In the genomic region with DNA sequence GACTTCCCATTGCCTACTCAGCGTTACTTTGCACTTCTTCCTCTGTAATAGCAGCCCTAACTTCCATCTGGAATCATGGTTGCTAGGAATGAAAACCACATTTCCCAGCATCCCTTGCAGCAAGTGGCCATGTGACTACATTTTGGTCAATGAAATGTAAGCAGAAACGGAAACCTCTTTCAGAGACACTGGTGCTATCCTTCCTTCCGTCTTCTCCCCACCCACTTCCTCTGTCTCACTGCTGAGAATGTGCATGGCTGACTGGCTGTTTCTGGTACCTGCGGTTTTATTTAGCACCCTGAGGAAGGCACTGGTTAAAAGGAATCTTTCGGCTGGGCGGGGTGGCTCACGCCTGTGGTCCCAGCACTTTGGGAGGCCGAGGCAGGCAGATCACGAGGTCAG, we compare ENCODE assay signal across 9 cellular contexts.
A peak's percentile ranks its signal among the peaks of the same experiment; 100 is the strongest.
DNase-seq lines count a peak whose midpoint lies in the region; ATAC-seq, FAIRE-seq and TF ChIP-seq lines count a peak whose summit lies in the region.
"Had no signal": no experiment of that assay in that cellular context is flagged by ENCODE, and none has a peak within 500 bp of the region (broad histone marks: within the 10 kb centered on the region; RNA-seq: fewer than 3 reads in every experiment).

No MANE protein-coding gene starts in this region.

- H3K9me3 ChIP-seq in HEK293 (ENCODE audit: control insufficient read depth, insufficient read depth, low read depth, low read length) (no peaks in the 10 kb centered on the region), liver (ENCODE audit: control insufficient read depth in 4 of 4, low read length in 3 of 4) (no peaks in the 10 kb centered on the region)
- H3K9me3 ChIP-seq: heart left ventricle had no signal

- H3K27ac ChIP-seq in HEK293 (ENCODE audit: extremely low read depth, low read depth, low read length) (no peak overlapping the region), liver (ENCODE audit: low read depth in 1 of 2, low read length in 2 of 2) (no peak overlapping the region), coronary artery (no peak overlapping the region)

- POLR2A ChIA-PET in HEK293 (lab: Yijun Ruan, JAX): interaction anchor here (0.7 kb wide), 1 partner anchor 501 kb away, joined by 3 read pairs; no protein-coding TSS in a partner anchor

- CTCF ChIA-PET in HEK293 (lab: Yijun Ruan, JAX): interaction anchor here (0.9 kb wide), 1 partner anchor 131 kb away, joined by 3 read pairs; no protein-coding TSS in a partner anchor

- H3K9ac ChIP-seq in liver (ENCODE audit: low read depth in 1 of 2, low read length in 2 of 2): no peak overlapping the region

- H3K36me3 ChIP-seq in HEK293 (ENCODE audit: control insufficient read depth in 2 of 2, insufficient read depth in 1 of 2, low read length in 2 of 2) (no peaks in the 10 kb centered on the region), liver (ENCODE audit: control insufficient read depth in 4 of 4, insufficient read depth in 3 of 4, low read depth in 1 of 4, low read length in 3 of 4) (no peaks in the 10 kb centered on the region)
- H3K36me3 ChIP-seq: heart left ventricle had no signal

- peaks cover 23% of the 10 kb centered on the region for H3K36me3 Mint-ChIP-seq in activated T-cell treated with anti-CD3 and anti-CD28 coated beads, Interleukin-2, amount 50 U/mL, for 4 hours (ENCODE audit: insufficient read depth)

- H3K27me3 Mint-ChIP-seq in activated T-cell treated with anti-CD3 and anti-CD28 coated beads, Interleukin-2, amount 50 U/mL, for 4 hours (ENCODE audit: low read depth): no peaks in the 10 kb centered on the region

- ATAC-seq in activated T-cell treated with anti-CD3 and anti-CD28 coated beads, Interleukin-2, amount 50 U/mL, for 4 hours: peak; percentile 74 to 76

- FAIRE-seq in RCC 7860 (lab: Jason Lieb, UNC): no peak

- peaks cover 68% of the 10 kb centered on the region for H3K4me1 Mint-ChIP-seq in activated T-cell treated with anti-CD3 and anti-CD28 coated beads, Interleukin-2, amount 50 U/mL, for 4 hours (ENCODE audit: low read depth)

- H3K4me3 Mint-ChIP-seq in activated T-cell treated with anti-CD3 and anti-CD28 coated beads, Interleukin-2, amount 50 U/mL, for 4 hours: peak overlapping the region; percentile 71

- H3K27me3 ChIP-seq in liver (ENCODE audit: control insufficient read depth in 4 of 4, insufficient read depth in 4 of 4, low read length in 3 of 4): no peaks in the 10 kb centered on the region

- peaks cover 3% of the 10 kb centered on the region for H3K9me3 Mint-ChIP-seq in activated T-cell treated with anti-CD3 and anti-CD28 coated beads, Interleukin-2, amount 50 U/mL, for 4 hours

- TF ChIP-seq RAD21 in liver (IDR thresholded peaks at IDR 0.05): no peak

- DNase-seq in EL (peak; percentile 58), RCC 7860 (ENCODE audit: low spot score) (peak; percentile 57), NCI-H146 (lab: John Stamatoyannopoulos, UW) (no peak), retina (no peak), coronary artery (ENCODE audit: low spot score) (no peak)
- DNase-seq in activated T-cell treated with anti-CD3 and anti-CD28 coated beads, Interleukin-2, amount 50 U/mL, for 4 hours: peak; percentile 60
- DNase-seq: heart left ventricle had no signal

- no peak for TF ChIP-seq CTCF in HEK293 (tag by site-specific recombination; IDR thresholded peaks at IDR 0.05)
- no peak for TF ChIP-seq CTCF in liver (IDR thresholded peaks at IDR 0.05; ENCODE audit: low read depth, low read length, missing input control)
- no peak for TF ChIP-seq CTCF in coronary artery (IDR thresholded peaks at IDR 0.05)

- H3K4me1 ChIP-seq in HEK293 (ENCODE audit: control insufficient read depth, insufficient read depth, low read length) (no peaks in the 10 kb centered on the region), liver (ENCODE audit: control insufficient read depth in 4 of 4, insufficient read depth in 4 of 4, low read length in 3 of 4) (peaks cover 0 to 2% (median 0%) of the 10 kb centered on the region in 4 donors)

- H3K4me3 ChIP-seq in HEK293 (ENCODE audit: low read depth, low read length): no peak overlapping the region
- no peak overlapping the region for H3K4me3 ChIP-seq in liver (ENCODE audit: low read depth in 1 of 3, low read length in 3 of 3)
- H3K4me3 ChIP-seq in coronary artery: no peak overlapping the region
- H3K4me3 ChIP-seq: heart left ventricle had no signal

- WGBS in liver: 78% methylated on average over 9 of the region's 9 CpGs

TF ChIP-seq in HEK293, 187 proteins besides CTCF, POLR2A, EP300 and RAD21 (continues in another document):
- TF ChIP-seq ZNF571 (tag by site-specific recombination; IDR thresholded peaks at IDR 0.05): no peak
- TF ChIP-seq ZNF248 (tag by site-specific recombination; IDR thresholded peaks at IDR 0.05): no peak
- TF ChIP-seq ZIC2 (tag by site-specific recombination; IDR thresholded peaks at IDR 0.05): 0 out of 2 replicates have a peak, but pooled peaks have one; percentile 6
- TF ChIP-seq, protein P1, sequence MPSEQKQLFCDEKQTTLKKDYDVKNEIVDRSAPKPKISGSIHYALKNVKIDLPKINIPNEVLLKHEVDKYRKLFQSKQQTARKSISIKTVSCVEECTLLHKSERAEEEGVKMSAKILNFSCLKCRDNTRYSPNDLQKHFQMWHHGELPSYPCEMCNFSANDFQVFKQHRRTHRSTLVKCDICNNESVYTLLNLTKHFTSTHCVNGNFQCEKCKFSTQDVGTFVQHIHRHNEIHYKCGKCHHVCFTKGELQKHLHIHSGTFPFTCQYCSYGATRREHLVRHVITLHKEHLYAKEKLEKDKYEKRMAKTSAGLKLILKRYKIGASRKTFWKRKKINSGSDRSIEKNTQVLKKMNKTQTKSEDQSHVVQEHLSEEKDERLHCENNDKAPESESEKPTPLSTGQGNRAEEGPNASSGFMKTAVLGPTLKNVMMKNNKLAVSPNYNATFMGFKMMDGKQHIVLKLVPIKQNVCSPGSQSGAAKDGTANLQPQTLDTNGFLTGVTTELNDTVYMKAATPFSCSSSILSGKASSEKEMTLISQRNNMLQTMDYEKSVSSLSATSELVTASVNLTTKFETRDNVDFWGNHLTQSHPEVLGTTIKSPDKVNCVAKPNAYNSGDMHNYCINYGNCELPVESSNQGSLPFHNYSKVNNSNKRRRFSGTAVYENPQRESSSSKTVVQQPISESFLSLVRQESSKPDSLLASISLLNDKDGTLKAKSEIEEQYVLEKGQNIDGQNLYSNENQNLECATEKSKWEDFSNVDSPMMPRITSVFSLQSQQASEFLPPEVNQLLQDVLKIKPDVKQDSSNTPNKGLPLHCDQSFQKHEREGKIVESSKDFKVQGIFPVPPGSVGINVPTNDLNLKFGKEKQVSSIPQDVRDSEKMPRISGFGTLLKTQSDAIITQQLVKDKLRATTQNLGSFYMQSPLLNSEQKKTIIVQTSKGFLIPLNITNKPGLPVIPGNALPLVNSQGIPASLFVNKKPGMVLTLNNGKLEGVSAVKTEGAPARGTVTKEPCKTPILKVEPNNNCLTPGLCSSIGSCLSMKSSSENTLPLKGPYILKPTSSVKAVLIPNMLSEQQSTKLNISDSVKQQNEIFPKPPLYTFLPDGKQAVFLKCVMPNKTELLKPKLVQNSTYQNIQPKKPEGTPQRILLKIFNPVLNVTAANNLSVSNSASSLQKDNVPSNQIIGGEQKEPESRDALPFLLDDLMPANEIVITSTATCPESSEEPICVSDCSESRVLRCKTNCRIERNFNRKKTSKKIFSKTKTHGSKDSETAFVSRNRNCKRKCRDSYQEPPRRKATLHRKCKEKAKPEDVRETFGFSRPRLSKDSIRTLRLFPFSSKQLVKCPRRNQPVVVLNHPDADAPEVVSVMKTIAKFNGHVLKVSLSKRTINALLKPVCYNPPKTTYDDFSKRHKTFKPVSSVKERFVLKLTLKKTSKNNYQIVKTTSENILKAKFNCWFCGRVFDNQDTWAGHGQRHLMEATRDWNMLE (tag by site-specific recombination; conservative IDR thresholded peaks at IDR 0.05; ENCODE audit: low read depth): no peak

TF ChIP-seq in liver, 16 proteins besides CTCF, POLR2A, EP300 and RAD21:
- TF ChIP-seq GABPA (IDR thresholded peaks at IDR 0.05 in 1 of 2, conservative IDR thresholded peaks at IDR 0.05 in 1 of 2) (peak in 1 of 2 donors; percentile 33), MAX (IDR thresholded peaks at IDR 0.05) (peak; percentile 12), YY1 (IDR thresholded peaks at IDR 0.05) (no peak)
TF ChIP-seq in liver: peak in this region for 2.

Comparison
In these comparisons a context has a peak if more than half of its experiments do, and no peak if none do; other contexts are left out.
1. DNase-seq: peak in EL (single experiment), RCC 7860 (single experiment) and activated T-cell treated with anti-CD3 and anti-CD28 coated beads, Interleukin-2, amount 50 U/mL, for 4 hours (single experiment); none in NCI-H146 (single experiment), retina (single experiment) and coronary artery (single experiment).